In genomic region chr12:92519284-92519683, GRCh38 we compare ENCODE assay signal across 18 cellular contexts.
DNase-seq lines count a peak whose midpoint lies in the region; ATAC-seq, FAIRE-seq and TF ChIP-seq lines count a peak whose summit lies in the region.
"Had no signal": no experiment of that assay in that cellular context is flagged by ENCODE, and none has a peak within 500 bp of the region (broad histone marks: within the 10 kb centered on the region; RNA-seq: fewer than 3 reads in every experiment).

No MANE protein-coding gene starts in this region.

- no peak for FAIRE-seq in bronchial epithelial cell (lab: Jason Lieb, UNC)
- FAIRE-seq: G401.6, H54, K562 had no signal

- H3K27ac Mint-ChIP-seq in activated T-cell treated with anti-CD3 and anti-CD28 coated beads, Interleukin-2, amount 50 U/mL, for 72 hours: peak overlapping the region; percentile 87
- H3K27ac Mint-ChIP-seq in stimulated activated effector memory CD8-positive, alpha-beta T cell treated with anti-CD3 and anti-CD28 coated beads, Interleukin-12 subunit alpha, Interleukin-12 subunit beta, amount 100 ng/mL, for 72 hours: peak overlapping the region; percentile 24
- H3K27ac Mint-ChIP-seq in naive thymus-derived CD8-positive, alpha-beta T cell: no peak overlapping the region
- no peak overlapping the region for H3K27ac Mint-ChIP-seq in activated CD4-positive, alpha-beta T cell treated with anti-CD3 and anti-CD28 coated beads, Interleukin-2, amount 10 ng/mL, durations not matched to agents 7 days and 5 days

- no peak overlapping the region for H3K4me3 Mint-ChIP-seq in activated T-cell treated with anti-CD3 and anti-CD28 coated beads, Interleukin-2, amount 50 U/mL, for 72 hours
- H3K4me3 Mint-ChIP-seq in stimulated activated effector memory CD8-positive, alpha-beta T cell treated with anti-CD3 and anti-CD28 coated beads, Interleukin-12 subunit alpha, Interleukin-12 subunit beta, amount 100 ng/mL, for 72 hours: no peak overlapping the region
- no peak overlapping the region for H3K4me3 Mint-ChIP-seq in naive thymus-derived CD8-positive, alpha-beta T cell
- H3K4me3 Mint-ChIP-seq in activated CD4-positive, alpha-beta T cell treated with anti-CD3 and anti-CD28 coated beads, Interleukin-2, amount 10 ng/mL, durations not matched to agents 7 days and 5 days: no peak overlapping the region

- H3K4me3 ChIP-seq in bronchial epithelial cell (ENCODE audit: low read depth, low read length): no peak overlapping the region
- H3K4me3 ChIP-seq: K562 had no signal

- no peaks in the 10 kb centered on the region for H3K27me3 ChIP-seq in bronchial epithelial cell (ENCODE audit: control insufficient read depth, insufficient read depth, low read length)

- POLR2A ChIA-PET in naive thymus-derived CD8-positive, alpha-beta T cell (lab: Charles Lee): no interaction called here
- POLR2A ChIA-PET in activated CD4-positive, alpha-beta T cell treated with anti-CD3 and anti-CD28 coated beads, Interleukin-2, amount 10 ng/mL, durations not matched to agents 7 days and 5 days (lab: Charles Lee): no interaction called here

- no peaks in the 10 kb centered on the region for H3K27me3 Mint-ChIP-seq in activated T-cell treated with anti-CD3 and anti-CD28 coated beads, Interleukin-2, amount 50 U/mL, for 72 hours (ENCODE audit: low read depth)
- no peaks in the 10 kb centered on the region for H3K27me3 Mint-ChIP-seq in naive thymus-derived CD8-positive, alpha-beta T cell
- H3K27me3 Mint-ChIP-seq in activated CD4-positive, alpha-beta T cell treated with anti-CD3 and anti-CD28 coated beads, Interleukin-2, amount 10 ng/mL, durations not matched to agents 7 days and 5 days: no peaks in the 10 kb centered on the region

- CTCF ChIA-PET in activated CD4-positive, alpha-beta T cell treated with anti-CD3 and anti-CD28 coated beads, Interleukin-2, amount 10 ng/mL, durations not matched to agents 7 days and 5 days (lab: Charles Lee): interaction anchor here (0.7 to 0.8 kb wide), 2 partner anchors 19 kb away, joined by 4 read pairs; no protein-coding TSS in a partner anchor

- H3K4me1 Mint-ChIP-seq in activated T-cell treated with anti-CD3 and anti-CD28 coated beads, Interleukin-2, amount 50 U/mL, for 72 hours (ENCODE audit: low read depth): peaks cover 35% of the 10 kb centered on the region
- peaks cover 32% of the 10 kb centered on the region for H3K4me1 Mint-ChIP-seq in stimulated activated effector memory CD8-positive, alpha-beta T cell treated with anti-CD3 and anti-CD28 coated beads, Interleukin-12 subunit alpha, Interleukin-12 subunit beta, amount 100 ng/mL, for 72 hours
- H3K4me1 Mint-ChIP-seq in naive thymus-derived CD8-positive, alpha-beta T cell: peaks cover 0 to 21% (median 6%) of the 10 kb centered on the region in 4 donors
- H3K4me1 Mint-ChIP-seq in activated CD4-positive, alpha-beta T cell treated with anti-CD3 and anti-CD28 coated beads, Interleukin-2, amount 10 ng/mL, durations not matched to agents 7 days and 5 days: peaks cover 20% of the 10 kb centered on the region

- DNase-seq in activated T-cell treated with anti-CD3 and anti-CD28 coated beads, Interleukin-2, amount 50 U/mL, for 72 hours: no peak
- DNase-seq in activated T-cell treated with anti-CD3 and anti-CD28 coated beads, Interleukin-2, amount 50 U/mL, for 48 hours: no peak
- DNase-seq in bronchial epithelial cell (ENCODE audit: low read depth) (peak; percentile 54), kidney tubule cell (ENCODE audit: low spot score) (peak; percentile 58)
- no peak for DNase-seq in stimulated activated effector memory CD8-positive, alpha-beta T cell treated with anti-CD3 and anti-CD28 coated beads, Interleukin-12 subunit alpha, Interleukin-12 subunit beta, amount 100 ng/mL, for 72 hours (ENCODE audit: low spot score in 2 of 2)
- DNase-seq in naive thymus-derived CD8-positive, alpha-beta T cell: no peak
- DNase-seq in activated CD4-positive, alpha-beta T cell treated with anti-CD3 and anti-CD28 coated beads, Interleukin-2, amount 10 ng/mL, durations not matched to agents 7 days and 5 days: no peak
- DNase-seq: 8988T, DMS 273 treated with DMSO at 0.1 percent for 48 hours, NCI-H1092 treated with DMSO at 0.1 percent for 48 hours, NCI-H2081, NCI-H446 treated with DMSO at 0.1 percent for 48 hours, NCI-H69 had no signal

- no peak for TF ChIP-seq CTCF in bronchial epithelial cell (IDR thresholded peaks at IDR 0.05; ENCODE audit: insufficient read depth, low read length, severe bottlenecking)

- ATAC-seq in activated T-cell treated with anti-CD3 and anti-CD28 coated beads, Interleukin-2, amount 50 U/mL, for 72 hours (replicated peaks in 1 of 2): no peak
- no peak for ATAC-seq in stimulated activated effector memory CD8-positive, alpha-beta T cell treated with anti-CD3 and anti-CD28 coated beads, Interleukin-12 subunit alpha, Interleukin-12 subunit beta, amount 100 ng/mL, for 72 hours
- ATAC-seq in naive thymus-derived CD8-positive, alpha-beta T cell: no peak
- no peak for ATAC-seq in GM18858 (IDR thresholded peaks at IDR 0.05; ENCODE audit: unreplicated experiment)
- ATAC-seq: K562, Panc1 had no signal

- H3K36me3 Mint-ChIP-seq in activated T-cell treated with anti-CD3 and anti-CD28 coated beads, Interleukin-2, amount 50 U/mL, for 72 hours (ENCODE audit: insufficient read depth in 2 of 2): peaks cover 3 to 14% of the 10 kb centered on the region in 2 donors
- H3K36me3 Mint-ChIP-seq in stimulated activated effector memory CD8-positive, alpha-beta T cell treated with anti-CD3 and anti-CD28 coated beads, Interleukin-12 subunit alpha, Interleukin-12 subunit beta, amount 100 ng/mL, for 72 hours: no peaks in the 10 kb centered on the region
- peaks cover 0 to 7% (median 6%) of the 10 kb centered on the region in 3 donors for H3K36me3 Mint-ChIP-seq in naive thymus-derived CD8-positive, alpha-beta T cell
- H3K36me3 Mint-ChIP-seq in activated CD4-positive, alpha-beta T cell treated with anti-CD3 and anti-CD28 coated beads, Interleukin-2, amount 10 ng/mL, durations not matched to agents 7 days and 5 days (ENCODE audit: low read depth): peaks cover 8% of the 10 kb centered on the region

- H3K36me3 ChIP-seq in bronchial epithelial cell (ENCODE audit: control insufficient read depth, insufficient read depth, low read length): no peaks in the 10 kb centered on the region

- H3K9me3 Mint-ChIP-seq in activated T-cell treated with anti-CD3 and anti-CD28 coated beads, Interleukin-2, amount 50 U/mL, for 72 hours: peaks cover 5 to 7% of the 10 kb centered on the region in 2 donors
- peaks cover 5% of the 10 kb centered on the region for H3K9me3 Mint-ChIP-seq in stimulated activated effector memory CD8-positive, alpha-beta T cell treated with anti-CD3 and anti-CD28 coated beads, Interleukin-12 subunit alpha, Interleukin-12 subunit beta, amount 100 ng/mL, for 72 hours
- peaks cover 0 to 15% (median 5%) of the 10 kb centered on the region in 9 donors for H3K9me3 Mint-ChIP-seq in naive thymus-derived CD8-positive, alpha-beta T cell
- H3K9me3 Mint-ChIP-seq in activated CD4-positive, alpha-beta T cell treated with anti-CD3 and anti-CD28 coated beads, Interleukin-2, amount 10 ng/mL, durations not matched to agents 7 days and 5 days: peaks cover 29% of the 10 kb centered on the region

Comparison
In these comparisons a context has a peak if more than half of its experiments do, and no peak if none do; other contexts are left out.
1. DNase-seq: peak in bronchial epithelial cell (single experiment) and kidney tubule cell (single experiment); none in activated T-cell treated with anti-CD3 and anti-CD28 coated beads, Interleukin-2, amount 50 U/mL, for 72 hours (0 of 2), activated T-cell treated with anti-CD3 and anti-CD28 coated beads, Interleukin-2, amount 50 U/mL, for 48 hours (0 of 2), stimulated activated effector memory CD8-positive, alpha-beta T cell treated with anti-CD3 and anti-CD28 coated beads, Interleukin-12 subunit alpha, Interleukin-12 subunit beta, amount 100 ng/mL, for 72 hours (0 of 2), naive thymus-derived CD8-positive, alpha-beta T cell (0 of 10) and activated CD4-positive, alpha-beta T cell treated with anti-CD3 and anti-CD28 coated beads, Interleukin-2, amount 10 ng/mL, durations not matched to agents 7 days and 5 days (single experiment).
2. H3K27ac Mint-ChIP-seq: peak in activated T-cell treated with anti-CD3 and anti-CD28 coated beads, Interleukin-2, amount 50 U/mL, for 72 hours (single experiment) and stimulated activated effector memory CD8-positive, alpha-beta T cell treated with anti-CD3 and anti-CD28 coated beads, Interleukin-12 subunit alpha, Interleukin-12 subunit beta, amount 100 ng/mL, for 72 hours (single experiment); none in naive thymus-derived CD8-positive, alpha-beta T cell (0 of 10) and activated CD4-positive, alpha-beta T cell treated with anti-CD3 and anti-CD28 coated beads, Interleukin-2, amount 10 ng/mL, durations not matched to agents 7 days and 5 days (single experiment).